ENCODE assay signal across 11 cellular contexts in the genomic region with DNA sequence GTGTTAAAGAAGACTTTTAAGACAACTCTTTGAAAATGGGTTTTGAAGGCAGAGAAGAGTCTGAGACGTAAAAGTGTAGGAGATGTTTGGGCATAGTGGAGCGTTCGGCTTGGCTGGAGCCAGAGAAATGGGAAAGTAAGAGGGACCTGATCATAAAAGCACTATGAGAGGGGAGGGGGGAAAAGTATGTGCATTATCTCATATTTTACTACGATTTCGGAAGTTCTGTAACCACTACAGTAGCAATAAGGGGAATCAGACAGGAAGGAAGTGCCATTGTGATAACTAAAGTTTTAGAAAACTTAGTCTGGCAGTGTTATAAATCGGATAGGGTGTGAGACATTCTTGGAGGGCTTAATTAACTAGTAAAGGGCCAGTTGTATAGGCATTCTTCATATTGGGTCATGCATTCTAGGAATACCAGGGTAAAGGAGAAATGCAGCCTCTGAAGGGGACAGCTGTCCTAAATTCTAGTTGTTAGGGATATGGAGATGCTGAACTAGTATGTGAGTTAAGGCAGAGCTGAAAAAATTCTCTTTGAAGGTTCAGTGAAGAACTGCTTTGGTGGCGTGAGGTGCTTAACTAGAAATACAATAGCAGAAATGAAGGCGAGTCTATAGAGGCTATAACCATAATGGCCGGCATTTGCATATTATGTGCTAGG.
DNase-seq lines count a peak whose midpoint lies in the region; ATAC-seq, FAIRE-seq and TF ChIP-seq lines count a peak whose summit lies in the region.
"Had no signal": no experiment of that assay in that cellular context is flagged by ENCODE, and none has a peak within 500 bp of the region (broad histone marks: within the 10 kb centered on the region; RNA-seq: fewer than 3 reads in every experiment).

No MANE protein-coding gene starts in this region.

- peaks cover 0 to 2% (median 1%) of the 10 kb centered on the region in 4 experiments; a peak in 2 of 7 replicates for H3K4me1 ChIP-seq in H1 (replicated peaks in 1 of 4; ENCODE audit: control insufficient read depth in 3 of 4, insufficient read depth in 4 of 4, low read length in 3 of 4)
- peaks cover 4% of the 10 kb centered on the region for H3K4me1 ChIP-seq in ovary (ENCODE audit: insufficient read depth)

- no peak overlapping the region for H2BK15ac ChIP-seq in H1 (ENCODE audit: low read length)

- H3K14ac ChIP-seq in H1 (ENCODE audit: insufficient read length), result no peak overlapping the region

- no peaks in the 10 kb centered on the region for H3K9me3 Mint-ChIP-seq in CD4-positive, alpha-beta T cell

- peak overlapping the region; percentile 79 for H3K4me3 Mint-ChIP-seq in CD4-positive, alpha-beta T cell

- H3K4me3 ChIP-seq in MG63 (peak overlapping the region; percentile 62), H1 (ENCODE audit: extremely low read depth in 1 of 4, insufficient read depth in 2 of 4, low read depth in 3 of 4, low read length in 4 of 4) (peak overlapping the region; percentile 55 to 85 (median 74); a peak in 7 of 8 replicates), ovary (peak overlapping the region; percentile 60)
- H3K4me3 ChIP-seq: GM12878 had no signal

- H2AFZ ChIP-seq in H1 (ENCODE audit: low read length), result 0 out of 2 replicates have a peak overlapping the region, but pooled peaks have one; percentile 87

- peaks cover 4% of the 10 kb centered on the region for H3K27me3 Mint-ChIP-seq in CD4-positive, alpha-beta T cell

- H2BK5ac ChIP-seq in H1 (ENCODE audit: low read depth, low read length), result no peak overlapping the region

- H3K18ac ChIP-seq in H1 (ENCODE audit: extremely low read depth, low read length), result no peak overlapping the region

- no peak overlapping the region for H3K23ac ChIP-seq in H1 (ENCODE audit: insufficient read length)

- POLR2A ChIA-PET in CD4-positive, alpha-beta T cell (lab: Charles Lee), result no interaction called here
- POLR2A ChIA-PET in H1 (lab: Charles Lee; ENCODE audit: partially characterized antibody), result no interaction called here

- CTCF ChIA-PET in CD4-positive, alpha-beta T cell (lab: Charles Lee), result interaction anchor here (0.6 kb wide), 1 partner anchor 462 kb away, joined by 4 read pairs; no protein-coding TSS in a partner anchor
- CTCF ChIA-PET in H1 (lab: Charles Lee; ENCODE audit: partially characterized antibody), result interaction anchor here (1.2 to 1.5 kb wide), 2 partner anchors 140 to 149 kb away, joined by 3 read pairs; no protein-coding TSS in a partner anchor

- no peak overlapping the region for H2BK120ac ChIP-seq in H1 (replicated peaks; ENCODE audit: low read depth, low read length)

- intact Hi-C loops in CD4-positive, alpha-beta T cell (cut with DNase I, micrococcal nuclease), result no loop called here
- intact Hi-C loops in ovary (cut with DNase I), result loop anchor here in 1 of 4 donors (2.0 kb wide), 1 partner anchor 17 kb away; no protein-coding TSS in a partner anchor

- no peak overlapping the region for H4K8ac ChIP-seq in H1 (ENCODE audit: extremely low read depth, insufficient read depth, low read length)

- TF ChIP-seq CTCF in CD4-positive, alpha-beta T cell (IDR thresholded peaks at IDR 0.05), result no peak
- no peak for TF ChIP-seq CTCF in H1 (IDR thresholded peaks at IDR 0.05; ENCODE audit: control extremely low read depth in 1 of 3, insufficient read depth in 1 of 3, low read depth in 1 of 3, low read length in 3 of 3)
- no peak for TF ChIP-seq CTCF in ovary (IDR thresholded peaks at IDR 0.05)

- H4K5ac ChIP-seq in H1 (ENCODE audit: insufficient read length, low read depth, low read length), result no peak overlapping the region

- no peak overlapping the region for H3K4ac ChIP-seq in H1 (replicated peaks; ENCODE audit: insufficient read length, low read depth, low read length)

- H3K9ac ChIP-seq in H1 (replicated peaks in 1 of 4; ENCODE audit: extremely low read depth in 1 of 4, low read depth in 3 of 4, low read length in 3 of 4), result peak overlapping the region in 2 of 4 experiments; percentile 29 to 59; a peak in 1 of 7 replicates

- peak overlapping the region; percentile 44 for H3K27ac ChIP-seq in CD4-positive, alpha-beta T cell (ENCODE audit: low read depth, low read length)
- H3K27ac ChIP-seq in H1 (ENCODE audit: low read depth, low read length), result no peak overlapping the region
- H3K27ac ChIP-seq in ovary, result no peak overlapping the region

- no peak overlapping the region for H4K91ac ChIP-seq in H1 (replicated peaks; ENCODE audit: insufficient read length, low read length)

- H3K9me3 ChIP-seq in CD4-positive, alpha-beta T cell (ENCODE audit: control insufficient read depth, low read length), result no peaks in the 10 kb centered on the region
- 0 out of 2 replicates have a peak, but pooled peaks cover 2% of the 10 kb centered on the region for H3K9me3 ChIP-seq in MG63
- no peaks in the 10 kb centered on the region for H3K9me3 ChIP-seq in H1 (ENCODE audit: insufficient read depth in 2 of 2, low read depth in 1 of 2, low read length in 1 of 2)
- H3K9me3 ChIP-seq in ovary, result no peaks in the 10 kb centered on the region

- no peaks in the 10 kb centered on the region for H3K36me3 Mint-ChIP-seq in CD4-positive, alpha-beta T cell (ENCODE audit: low read depth)

- H2BK12ac ChIP-seq in H1 (ENCODE audit: low read depth, low read length), result no peak overlapping the region

- no peak for TF ChIP-seq EP300 in H1 (IDR thresholded peaks at IDR 0.05; ENCODE audit: borderline replicate concordance in 1 of 2, low read depth in 2 of 2, low read length in 2 of 2)
- TF ChIP-seq EP300 in ovary (IDR thresholded peaks at IDR 0.05), result no peak

- H3K4me1 Mint-ChIP-seq in CD4-positive, alpha-beta T cell (ENCODE audit: low read depth), result peaks cover 27% of the 10 kb centered on the region

- H4K20me1 ChIP-seq in H1 (replicated peaks in 1 of 2; ENCODE audit: control insufficient read depth in 1 of 2, insufficient read depth in 2 of 2, low read length in 2 of 2), result no peaks in the 10 kb centered on the region

- no peak for TF ChIP-seq RAD21 in H1 (IDR thresholded peaks at IDR 0.05 in 1 of 2, conservative IDR thresholded peaks at IDR 0.05 in 1 of 2; ENCODE audit: low read depth in 2 of 2, low read length in 2 of 2)

- 69% methylated on average over 9 of the region's 9 CpGs; no CpG with 5 or more reads in 1 of the 2 experiments for WGBS in H1 (ENCODE audit: extremely low coverage in 1 of 2, insufficient coverage in 1 of 2, insufficient read length in 1 of 2, insufficient replicate concordance in 2 of 2, low coverage in 1 of 2, low lambda C conversion rate in 2 of 2, missing lambda C conversion rate in 1 of 2), 2 experiments
- WGBS in ovary, 3 donors, result 54 to 61% (median 55%) methylated on average over 9 of the region's 9 CpGs

- H3K27me3 ChIP-seq in CD4-positive, alpha-beta T cell (ENCODE audit: control insufficient read depth, insufficient read depth, low read length), result no peaks in the 10 kb centered on the region
- H3K27me3 ChIP-seq in MG63, result no peaks in the 10 kb centered on the region
- H3K27me3 ChIP-seq in H1 (replicated peaks in 1 of 4; ENCODE audit: control insufficient read depth in 3 of 4, extremely low read depth in 1 of 4, insufficient read depth in 3 of 4, low read length in 3 of 4), result no peaks in the 10 kb centered on the region; a peak in 1 of 7 replicates
- no peaks in the 10 kb centered on the region for H3K27me3 ChIP-seq in ovary

- TF ChIP-seq POLR2A in H1 (IDR thresholded peaks at IDR 0.05; ENCODE audit: control extremely low read depth in 1 of 2, low read depth in 2 of 2, low read length in 2 of 2) (no peak), ovary (IDR thresholded peaks at IDR 0.05) (no peak)

- FAIRE-seq in H1 (lab: Jason Lieb, UNC), result no peak
- FAIRE-seq: GM12878, HTR-8/SVneo had no signal

- ATAC-seq in CD4-positive, alpha-beta T cell (ENCODE audit: poor library complexity), result peak; percentile 71
- no peak for ATAC-seq in GM19463 (IDR thresholded peaks at IDR 0.05; ENCODE audit: unreplicated experiment)
- ATAC-seq: GM12878 had no signal

- no peak overlapping the region for H2AK5ac ChIP-seq in H1 (ENCODE audit: low read depth, low read length)

- H2BK20ac ChIP-seq in H1 (ENCODE audit: low read length), result no peak overlapping the region

- H3K56ac ChIP-seq in H1 (replicated peaks; ENCODE audit: insufficient read length, low read depth, low read length), result no peak overlapping the region

- no peak for DNase-seq in CD4-positive, alpha-beta T cell
- DNase-seq in MG63, result no peak
- no peak for DNase-seq in H1 (ENCODE audit: low read depth in 1 of 2, low spot score in 2 of 2)
- no peak for DNase-seq in ovary
- DNase-seq in NCI-H748 treated with DMSO at 0.1 percent for 48 hours (lab: John Stamatoyannopoulos, UW), result no peak
- no peak for DNase-seq in NCI-H1048 (lab: John Stamatoyannopoulos, UW)
- no peak for DNase-seq in GM19238 (ENCODE audit: insufficient read length, low spot score)
- DNase-seq: SW 1271 had no signal

- H3K27ac Mint-ChIP-seq in CD4-positive, alpha-beta T cell, result peak overlapping the region; percentile 66

- peaks cover 7% of the 10 kb centered on the region; the same call in 1 of the 2 replicates for H3K23me2 ChIP-seq in H1 (ENCODE audit: low read depth, low read length)

- H3K36me3 ChIP-seq in MG63, result no peaks in the 10 kb centered on the region
- no peaks in the 10 kb centered on the region for H3K36me3 ChIP-seq in H1 (ENCODE audit: control insufficient read depth in 2 of 4, insufficient read depth in 4 of 4, low read length in 3 of 4)
- no peaks in the 10 kb centered on the region for H3K36me3 ChIP-seq in ovary

- H3K79me2 ChIP-seq in H1 (ENCODE audit: control insufficient read depth in 1 of 2, insufficient read depth in 2 of 2, low read length in 2 of 2), result no peaks in the 10 kb centered on the region

- H3K79me1 ChIP-seq in H1 (ENCODE audit: low read depth, low read length), result no peaks in the 10 kb centered on the region

- H3K4me2 ChIP-seq in H1 (ENCODE audit: insufficient read depth in 1 of 2, low read depth in 2 of 2, low read length in 2 of 2), result peak overlapping the region; percentile 72 to 97

TF ChIP-seq in H1, 55 proteins besides CTCF, POLR2A, EP300 and RAD21 (continues in another document):
- TF ChIP-seq GABPA (IDR thresholded peaks at IDR 0.05; ENCODE audit: borderline replicate concordance, insufficient read depth, low read length), result no peak
